24 cellular contexts compared by ENCODE assay signal in the genomic region with DNA sequence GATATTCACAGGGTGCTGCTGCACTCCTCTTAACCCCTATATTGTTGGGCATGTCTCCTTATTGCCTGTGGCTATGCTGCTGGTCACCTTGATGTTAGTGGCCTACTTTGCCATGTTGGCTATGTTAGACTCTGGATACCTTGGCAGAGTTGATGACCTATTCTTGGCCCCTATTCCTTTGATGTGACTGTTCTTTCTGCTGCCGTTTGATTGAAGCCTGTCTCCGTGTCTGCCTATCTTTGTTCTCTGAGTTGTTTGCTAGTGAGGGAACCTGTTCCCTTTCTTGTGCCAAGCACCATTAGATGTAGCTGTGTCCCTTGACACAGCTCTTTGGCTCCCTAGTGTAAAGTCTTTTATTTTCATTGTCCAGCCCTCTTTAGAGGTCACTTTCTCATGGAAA. TPM values are rescaled to one million over a fixed set of nuclear protein-coding genes. Genes with fewer than 3 reads are reported as not detected.
"Had no signal": no experiment of that assay in that cellular context is flagged by ENCODE, and none has a peak within 500 bp of the region (broad histone marks: within the 10 kb centered on the region; RNA-seq: fewer than 3 reads in every experiment).

No MANE protein-coding gene starts in this region.

- H3K4me3 ChIP-seq: neural progenitor cell, ovary, psoas muscle, right lobe of liver, sigmoid colon, stomach, thoracic aorta, thyroid gland, tibial nerve, upper lobe of right lung, uterus had no signal

- H3K79me2 ChIP-seq: parathyroid adenoma had no signal

- H3K27me3 ChIP-seq: ovary, right lobe of liver, sigmoid colon, stomach, thyroid gland, tibial nerve, upper lobe of right lung, uterus had no signal

- ATAC-seq: naive thymus-derived CD4-positive, alpha-beta T cell; natural killer cell; right lobe of liver; stimulated activated effector memory CD8-positive, alpha-beta T cell treated with anti-CD3 and anti-CD28 coated beads, Interleukin-12 subunit alpha, Interleukin-12 subunit beta, amount 100 ng/mL, for 72 hours; stimulated activated naive B cell treated with anti-CD40 and anti-IgM and Interleukin-4, amounts not matched to agents 10 μg/mL and 1 μg/mL and 100 μg/mL, for 72 hours; upper lobe of right lung had no signal

- H3K4me2 ChIP-seq: neural progenitor cell had no signal

- H3K27ac ChIP-seq: neural progenitor cell, ovary, parathyroid adenoma, psoas muscle, right lobe of liver, sigmoid colon, stomach, thoracic aorta, thyroid gland, tibial nerve, upper lobe of right lung, uterus had no signal

- FAIRE-seq: small intestine had no signal

- DNase-seq: naive thymus-derived CD4-positive, alpha-beta T cell; natural killer cell; occipital lobe; ovary; posterior cingulate gyrus; psoas muscle; right lobe of liver; sigmoid colon; small intestine; stimulated activated CD4-positive, alpha-beta T cell treated with anti-CD3 and anti-CD28 coated beads, Interleukin-15, amount 100 ng/mL, for 24 hours; stimulated activated CD4-positive, alpha-beta T cell treated with anti-CD3 and anti-CD28 coated beads, Interleukin-2, amount 100 ng/mL, for 24 hours; stimulated activated CD4-positive, alpha-beta T cell treated with anti-CD3 and anti-CD28 coated beads, Interleukin-2, amount 100 ng/mL, for 48 hours; stimulated activated CD4-positive, alpha-beta T cell treated with anti-CD3 and anti-CD28 coated beads, Interleukin-4, amount 100 ng/mL, for 24 hours; stimulated activated naive B cell treated with anti-CD40 and anti-IgM and Interleukin-4, amounts not matched to agents 10 μg/mL and 1 μg/mL and 100 μg/mL, for 72 hours; stimulated activated naive CD4-positive, alpha-beta T cell treated with Interleukin-2 at 50 U/mL for 16 hours; stomach; thyroid gland; upper lobe of right lung; uterus had no signal

- H2AFZ ChIP-seq: neural progenitor cell, parathyroid adenoma had no signal

- H3K9ac ChIP-seq: neural progenitor cell, parathyroid adenoma had no signal

- H3K36me3 ChIP-seq: neural progenitor cell, ovary, right lobe of liver, sigmoid colon, stomach, thoracic aorta, thyroid gland, tibial nerve, upper lobe of right lung, uterus had no signal

- H3K4me1 ChIP-seq: neural progenitor cell, parathyroid adenoma, psoas muscle, right lobe of liver, stomach, thyroid gland, tibial nerve, upper lobe of right lung, uterus had no signal

- H3K9me3 ChIP-seq: ovary, psoas muscle, right lobe of liver, sigmoid colon, stomach, thoracic aorta, thyroid gland, tibial nerve, upper lobe of right lung, uterus had no signal

RNA-seq across cellular contexts. Expression of a gene that starts 28.8 kb away (rescaled TPM):
- polyA plus RNA-seq: naive thymus-derived CD4-positive, alpha-beta T cell had no signal
